In genomic region chr22:42130639-42131431, GRCh38 we compare ENCODE assay signal across 1 cellular context.
TF ChIP-seq lines count a peak whose summit lies in the region.

Gene CYP2D6, minus strand, starts transcription at chr22:42130810. Its CDS starts 19 bp downstream, at chr22:42130791.

TF ChIP-seq in K562, 482 proteins besides CTCF, POLR2A, EP300 and RAD21:
- TF ChIP-seq POLR2G (IDR thresholded peaks at IDR 0.05; ENCODE audit: low read depth, low read length): 0 out of 2 replicates have a peak, but pooled peaks have one; percentile 50
